ENCODE assay signal across 1 cellular context in the genomic region with DNA sequence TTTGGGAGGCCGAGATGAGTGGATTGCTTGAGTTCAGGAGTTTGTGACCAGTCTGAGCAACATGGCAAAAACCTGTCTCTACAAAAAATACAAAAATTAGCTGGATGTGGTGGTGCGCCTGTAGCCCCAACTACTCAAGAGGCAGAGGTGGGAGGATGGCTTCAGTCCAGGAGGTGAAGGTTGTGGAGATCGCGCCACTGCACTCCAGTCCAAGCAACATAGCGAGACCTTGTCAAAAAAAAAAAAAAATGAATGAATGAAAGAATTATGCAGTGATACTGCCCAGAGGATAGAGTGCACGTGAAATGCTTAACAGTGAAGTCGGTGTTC.
A peak's percentile ranks its signal among the peaks of the same experiment; 100 is the strongest.
TF ChIP-seq lines count a peak whose summit lies in the region.

No MANE protein-coding gene starts in this region.

TF ChIP-seq in HepG2, 621 proteins besides CTCF, POLR2A, EP300 and RAD21:
- no peak for TF ChIP-seq KAT8 (CRISPR knock-in tag; IDR thresholded peaks at IDR 0.05)
- no peak for TF ChIP-seq HNRNPUL1 (IDR thresholded peaks at IDR 0.05; ENCODE audit: low read depth, low read length)
- no peak for TF ChIP-seq PAWR (CRISPR knock-in tag; IDR thresholded peaks at IDR 0.05; ENCODE audit: borderline replicate concordance)
- peak; percentile 84 for TF ChIP-seq ZNF441 (CRISPR knock-in tag; IDR thresholded peaks at IDR 0.05; ENCODE audit: borderline replicate concordance)
- TF ChIP-seq ZC3H13 (CRISPR knock-in tag; IDR thresholded peaks at IDR 0.05): 0 out of 2 replicates have a peak, but pooled peaks have one; percentile 42
- TF ChIP-seq ZNF382 (CRISPR knock-in tag; IDR thresholded peaks at IDR 0.05; ENCODE audit: borderline replicate concordance): no peak
- TF ChIP-seq CEBPB (IDR thresholded peaks at IDR 0.05; ENCODE audit: borderline replicate concordance, low read depth, low read length): no peak
- no peak for TF ChIP-seq ZNF709 (CRISPR knock-in tag; IDR thresholded peaks at IDR 0.05)
- no peak for TF ChIP-seq NCOA1 (CRISPR knock-in tag; IDR thresholded peaks at IDR 0.05)
- TF ChIP-seq, protein P1, sequence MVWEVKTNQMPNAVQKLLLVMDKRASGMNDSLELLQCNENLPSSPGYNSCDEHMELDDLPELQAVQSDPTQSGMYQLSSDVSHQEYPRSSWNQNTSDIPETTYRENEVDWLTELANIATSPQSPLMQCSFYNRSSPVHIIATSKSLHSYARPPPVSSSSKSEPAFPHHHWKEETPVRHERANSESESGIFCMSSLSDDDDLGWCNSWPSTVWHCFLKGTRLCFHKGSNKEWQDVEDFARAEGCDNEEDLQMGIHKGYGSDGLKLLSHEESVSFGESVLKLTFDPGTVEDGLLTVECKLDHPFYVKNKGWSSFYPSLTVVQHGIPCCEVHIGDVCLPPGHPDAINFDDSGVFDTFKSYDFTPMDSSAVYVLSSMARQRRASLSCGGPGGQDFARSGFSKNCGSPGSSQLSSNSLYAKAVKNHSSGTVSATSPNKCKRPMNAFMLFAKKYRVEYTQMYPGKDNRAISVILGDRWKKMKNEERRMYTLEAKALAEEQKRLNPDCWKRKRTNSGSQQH (CRISPR knock-in tag; IDR thresholded peaks at IDR 0.05; ENCODE audit: low read depth): no peak
- TF ChIP-seq, protein P2, sequence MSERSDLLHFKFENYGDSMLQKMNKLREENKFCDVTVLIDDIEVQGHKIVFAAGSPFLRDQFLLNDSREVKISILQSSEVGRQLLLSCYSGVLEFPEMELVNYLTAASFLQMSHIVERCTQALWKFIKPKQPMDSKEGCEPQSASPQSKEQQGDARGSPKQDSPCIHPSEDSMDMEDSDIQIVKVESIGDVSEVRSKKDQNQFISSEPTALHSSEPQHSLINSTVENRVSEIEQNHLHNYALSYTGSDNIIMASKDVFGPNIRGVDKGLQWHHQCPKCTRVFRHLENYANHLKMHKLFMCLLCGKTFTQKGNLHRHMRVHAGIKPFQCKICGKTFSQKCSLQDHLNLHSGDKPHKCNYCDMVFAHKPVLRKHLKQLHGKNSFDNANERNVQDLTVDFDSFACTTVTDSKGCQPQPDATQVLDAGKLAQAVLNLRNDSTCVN (CRISPR knock-in tag; IDR thresholded peaks at IDR 0.05; ENCODE audit: borderline replicate concordance): no peak
- TF ChIP-seq ZNF496 (CRISPR knock-in tag; IDR thresholded peaks at IDR 0.05; ENCODE audit: insufficient replicate concordance): no peak
- no peak for TF ChIP-seq ZFYVE20 (CRISPR knock-in tag; IDR thresholded peaks at IDR 0.05; ENCODE audit: borderline replicate concordance, low read depth)
- TF ChIP-seq, protein P3, sequence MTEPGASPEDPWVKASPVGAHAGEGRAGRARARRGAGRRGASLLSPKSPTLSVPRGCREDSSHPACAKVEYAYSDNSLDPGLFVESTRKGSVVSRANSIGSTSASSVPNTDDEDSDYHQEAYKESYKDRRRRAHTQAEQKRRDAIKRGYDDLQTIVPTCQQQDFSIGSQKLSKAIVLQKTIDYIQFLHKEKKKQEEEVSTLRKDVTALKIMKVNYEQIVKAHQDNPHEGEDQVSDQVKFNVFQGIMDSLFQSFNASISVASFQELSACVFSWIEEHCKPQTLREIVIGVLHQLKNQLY (CRISPR knock-in tag; IDR thresholded peaks at IDR 0.05): no peak
- TF ChIP-seq, protein P4, sequence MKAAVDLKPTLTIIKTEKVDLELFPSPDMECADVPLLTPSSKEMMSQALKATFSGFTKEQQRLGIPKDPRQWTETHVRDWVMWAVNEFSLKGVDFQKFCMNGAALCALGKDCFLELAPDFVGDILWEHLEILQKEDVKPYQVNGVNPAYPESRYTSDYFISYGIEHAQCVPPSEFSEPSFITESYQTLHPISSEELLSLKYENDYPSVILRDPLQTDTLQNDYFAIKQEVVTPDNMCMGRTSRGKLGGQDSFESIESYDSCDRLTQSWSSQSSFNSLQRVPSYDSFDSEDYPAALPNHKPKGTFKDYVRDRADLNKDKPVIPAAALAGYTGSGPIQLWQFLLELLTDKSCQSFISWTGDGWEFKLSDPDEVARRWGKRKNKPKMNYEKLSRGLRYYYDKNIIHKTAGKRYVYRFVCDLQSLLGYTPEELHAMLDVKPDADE (CRISPR knock-in tag; IDR thresholded peaks at IDR 0.05): no peak
- no peak for TF ChIP-seq SIN3B (IDR thresholded peaks at IDR 0.05; ENCODE audit: low read length)
- TF ChIP-seq, protein P5, sequence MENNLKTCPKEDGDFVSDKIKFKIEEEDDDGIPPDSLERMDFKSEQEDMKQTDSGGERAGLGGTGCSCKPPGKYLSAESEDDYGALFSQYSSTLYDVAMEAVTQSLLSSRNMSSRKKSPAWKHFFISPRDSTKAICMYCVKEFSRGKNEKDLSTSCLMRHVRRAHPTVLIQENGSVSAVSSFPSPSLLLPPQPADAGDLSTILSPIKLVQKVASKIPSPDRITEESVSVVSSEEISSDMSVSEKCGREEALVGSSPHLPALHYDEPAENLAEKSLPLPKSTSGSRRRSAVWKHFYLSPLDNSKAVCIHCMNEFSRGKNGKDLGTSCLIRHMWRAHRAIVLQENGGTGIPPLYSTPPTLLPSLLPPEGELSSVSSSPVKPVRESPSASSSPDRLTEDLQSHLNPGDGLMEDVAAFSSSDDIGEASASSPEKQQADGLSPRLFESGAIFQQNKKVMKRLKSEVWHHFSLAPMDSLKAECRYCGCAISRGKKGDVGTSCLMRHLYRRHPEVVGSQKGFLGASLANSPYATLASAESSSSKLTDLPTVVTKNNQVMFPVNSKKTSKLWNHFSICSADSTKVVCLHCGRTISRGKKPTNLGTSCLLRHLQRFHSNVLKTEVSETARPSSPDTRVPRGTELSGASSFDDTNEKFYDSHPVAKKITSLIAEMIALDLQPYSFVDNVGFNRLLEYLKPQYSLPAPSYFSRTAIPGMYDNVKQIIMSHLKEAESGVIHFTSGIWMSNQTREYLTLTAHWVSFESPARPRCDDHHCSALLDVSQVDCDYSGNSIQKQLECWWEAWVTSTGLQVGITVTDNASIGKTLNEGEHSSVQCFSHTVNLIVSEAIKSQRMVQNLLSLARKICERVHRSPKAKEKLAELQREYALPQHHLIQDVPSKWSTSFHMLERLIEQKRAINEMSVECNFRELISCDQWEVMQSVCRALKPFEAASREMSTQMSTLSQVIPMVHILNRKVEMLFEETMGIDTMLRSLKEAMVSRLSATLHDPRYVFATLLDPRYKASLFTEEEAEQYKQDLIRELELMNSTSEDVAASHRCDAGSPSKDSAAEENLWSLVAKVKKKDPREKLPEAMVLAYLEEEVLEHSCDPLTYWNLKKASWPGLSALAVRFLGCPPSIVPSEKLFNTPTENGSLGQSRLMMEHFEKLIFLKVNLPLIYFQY (CRISPR knock-in tag; IDR thresholded peaks at IDR 0.05; ENCODE audit: borderline replicate concordance): no peak
- TF ChIP-seq, protein P6, sequence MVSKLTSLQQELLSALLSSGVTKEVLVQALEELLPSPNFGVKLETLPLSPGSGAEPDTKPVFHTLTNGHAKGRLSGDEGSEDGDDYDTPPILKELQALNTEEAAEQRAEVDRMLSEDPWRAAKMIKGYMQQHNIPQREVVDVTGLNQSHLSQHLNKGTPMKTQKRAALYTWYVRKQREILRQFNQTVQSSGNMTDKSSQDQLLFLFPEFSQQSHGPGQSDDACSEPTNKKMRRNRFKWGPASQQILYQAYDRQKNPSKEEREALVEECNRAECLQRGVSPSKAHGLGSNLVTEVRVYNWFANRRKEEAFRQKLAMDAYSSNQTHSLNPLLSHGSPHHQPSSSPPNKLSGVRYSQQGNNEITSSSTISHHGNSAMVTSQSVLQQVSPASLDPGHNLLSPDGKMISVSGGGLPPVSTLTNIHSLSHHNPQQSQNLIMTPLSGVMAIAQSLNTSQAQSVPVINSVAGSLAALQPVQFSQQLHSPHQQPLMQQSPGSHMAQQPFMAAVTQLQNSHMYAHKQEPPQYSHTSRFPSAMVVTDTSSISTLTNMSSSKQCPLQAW (CRISPR knock-in tag; IDR thresholded peaks at IDR 0.05): 0 out of 2 replicates have a peak, but pooled peaks have one; percentile 21
- TF ChIP-seq ZNF30 (CRISPR knock-in tag; IDR thresholded peaks at IDR 0.05): no peak
- TF ChIP-seq CBX5 (CRISPR knock-in tag; IDR thresholded peaks at IDR 0.05; ENCODE audit: borderline replicate concordance): no peak
- no peak for TF ChIP-seq MIXL1 (CRISPR knock-in tag; IDR thresholded peaks at IDR 0.05)
- no peak for TF ChIP-seq ZNF781 (CRISPR knock-in tag; IDR thresholded peaks at IDR 0.05; ENCODE audit: borderline replicate concordance, not compliant biosample characterization)
- no peak for TF ChIP-seq MYNN (CRISPR knock-in tag; IDR thresholded peaks at IDR 0.05; ENCODE audit: low read depth)
- TF ChIP-seq, protein P7, sequence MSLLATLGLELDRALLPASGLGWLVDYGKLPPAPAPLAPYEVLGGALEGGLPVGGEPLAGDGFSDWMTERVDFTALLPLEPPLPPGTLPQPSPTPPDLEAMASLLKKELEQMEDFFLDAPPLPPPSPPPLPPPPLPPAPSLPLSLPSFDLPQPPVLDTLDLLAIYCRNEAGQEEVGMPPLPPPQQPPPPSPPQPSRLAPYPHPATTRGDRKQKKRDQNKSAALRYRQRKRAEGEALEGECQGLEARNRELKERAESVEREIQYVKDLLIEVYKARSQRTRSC (CRISPR knock-in tag; IDR thresholded peaks at IDR 0.05; ENCODE audit: low read depth): no peak
- TF ChIP-seq ZNF460 (CRISPR knock-in tag; IDR thresholded peaks at IDR 0.05; ENCODE audit: borderline replicate concordance): no peak
- TF ChIP-seq SMYD3 (CRISPR knock-in tag; IDR thresholded peaks at IDR 0.05): no peak
- TF ChIP-seq, protein P8, sequence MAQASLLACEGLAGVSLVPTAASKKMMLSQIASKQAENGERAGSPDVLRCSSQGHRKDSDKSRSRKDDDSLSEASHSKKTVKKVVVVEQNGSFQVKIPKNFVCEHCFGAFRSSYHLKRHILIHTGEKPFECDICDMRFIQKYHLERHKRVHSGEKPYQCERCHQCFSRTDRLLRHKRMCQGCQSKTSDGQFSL (CRISPR knock-in tag; IDR thresholded peaks at IDR 0.05): no peak
- TF ChIP-seq GTF3A (CRISPR knock-in tag; conservative IDR thresholded peaks at IDR 0.05): no peak
- TF ChIP-seq, protein P9, sequence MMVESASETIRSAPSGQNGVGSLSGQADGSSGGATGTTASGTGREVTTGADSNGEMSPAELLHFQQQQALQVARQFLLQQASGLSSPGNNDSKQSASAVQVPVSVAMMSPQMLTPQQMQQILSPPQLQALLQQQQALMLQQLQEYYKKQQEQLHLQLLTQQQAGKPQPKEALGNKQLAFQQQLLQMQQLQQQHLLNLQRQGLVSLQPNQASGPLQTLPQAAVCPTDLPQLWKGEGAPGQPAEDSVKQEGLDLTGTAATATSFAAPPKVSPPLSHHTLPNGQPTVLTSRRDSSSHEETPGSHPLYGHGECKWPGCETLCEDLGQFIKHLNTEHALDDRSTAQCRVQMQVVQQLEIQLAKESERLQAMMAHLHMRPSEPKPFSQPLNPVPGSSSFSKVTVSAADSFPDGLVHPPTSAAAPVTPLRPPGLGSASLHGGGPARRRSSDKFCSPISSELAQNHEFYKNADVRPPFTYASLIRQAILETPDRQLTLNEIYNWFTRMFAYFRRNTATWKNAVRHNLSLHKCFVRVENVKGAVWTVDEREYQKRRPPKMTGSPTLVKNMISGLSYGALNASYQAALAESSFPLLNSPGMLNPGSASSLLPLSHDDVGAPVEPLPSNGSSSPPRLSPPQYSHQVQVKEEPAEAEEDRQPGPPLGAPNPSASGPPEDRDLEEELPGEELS (CRISPR knock-in tag; IDR thresholded peaks at IDR 0.05): no peak
- TF ChIP-seq, protein P10, sequence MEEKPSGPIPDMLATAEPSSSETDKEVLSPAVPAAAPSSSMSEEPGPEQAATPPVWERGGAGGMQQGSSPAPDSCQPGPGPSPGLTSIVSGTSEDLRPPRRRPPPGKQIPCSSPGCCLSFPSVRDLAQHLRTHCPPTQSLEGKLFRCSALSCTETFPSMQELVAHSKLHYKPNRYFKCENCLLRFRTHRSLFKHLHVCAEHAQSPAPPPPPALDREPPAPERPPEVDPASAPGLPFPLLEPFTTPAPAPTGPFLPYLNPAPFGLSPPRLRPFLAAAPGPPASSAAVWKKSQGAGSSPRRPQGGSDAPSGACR (CRISPR knock-in tag; IDR thresholded peaks at IDR 0.05): 0 out of 2 replicates have a peak, but pooled peaks have one; percentile 34
- TF ChIP-seq, protein P11, sequence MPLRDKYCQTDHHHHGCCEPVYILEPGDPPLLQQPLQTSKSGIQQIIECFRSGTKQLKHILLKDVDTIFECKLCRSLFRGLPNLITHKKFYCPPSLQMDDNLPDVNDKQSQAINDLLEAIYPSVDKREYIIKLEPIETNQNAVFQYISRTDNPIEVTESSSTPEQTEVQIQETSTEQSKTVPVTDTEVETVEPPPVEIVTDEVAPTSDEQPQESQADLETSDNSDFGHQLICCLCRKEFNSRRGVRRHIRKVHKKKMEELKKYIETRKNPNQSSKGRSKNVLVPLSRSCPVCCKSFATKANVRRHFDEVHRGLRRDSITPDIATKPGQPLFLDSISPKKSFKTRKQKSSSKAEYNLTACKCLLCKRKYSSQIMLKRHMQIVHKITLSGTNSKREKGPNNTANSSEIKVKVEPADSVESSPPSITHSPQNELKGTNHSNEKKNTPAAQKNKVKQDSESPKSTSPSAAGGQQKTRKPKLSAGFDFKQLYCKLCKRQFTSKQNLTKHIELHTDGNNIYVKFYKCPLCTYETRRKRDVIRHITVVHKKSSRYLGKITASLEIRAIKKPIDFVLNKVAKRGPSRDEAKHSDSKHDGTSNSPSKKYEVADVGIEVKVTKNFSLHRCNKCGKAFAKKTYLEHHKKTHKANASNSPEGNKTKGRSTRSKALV (CRISPR knock-in tag; IDR thresholded peaks at IDR 0.05): no peak
